Comparison of ENCODE assay signal across 12 cellular contexts in genomic region chrX:72045552-72046277, GRCh38.
A peak's percentile ranks its signal among the peaks of the same experiment; 100 is the strongest.
DNase-seq lines count a peak whose midpoint lies in the region; ATAC-seq and TF ChIP-seq lines count a peak whose summit lies in the region.
"Had no signal": no experiment of that assay in that cellular context is flagged by ENCODE, and none has a peak within 500 bp of the region (broad histone marks: within the 10 kb centered on the region; RNA-seq: fewer than 3 reads in every experiment).

No MANE protein-coding gene starts in this region.

- H3K27ac Mint-ChIP-seq in endothelial cell (ENCODE audit: unreplicated experiment): peak overlapping the region; percentile 42
- H3K27ac Mint-ChIP-seq: activated T-cell treated with anti-CD3 and anti-CD28 coated beads, Interleukin-2, amount 50 U/mL, for 24 hours; dendritic cell treated with granulocyte-macrophage colony-stimulating factor and Interleukin-4, amounts not matched to agents 40 ng/mL and 50 ng/mL, for 4 days had no signal

- H3K79me2 ChIP-seq in neural cell (replicated peaks; ENCODE audit: insufficient read depth, low read length): no peaks in the 10 kb centered on the region

- no peaks in the 10 kb centered on the region for H3K36me3 ChIP-seq in neural cell (ENCODE audit: insufficient read depth, low read length)

- H4K20me1 ChIP-seq in neural cell (ENCODE audit: insufficient read depth): no peaks in the 10 kb centered on the region

- ATAC-seq in GM18873 (IDR thresholded peaks at IDR 0.05; ENCODE audit: low FRiP score, unreplicated experiment) (no peak), HG02759 (IDR thresholded peaks at IDR 0.05; ENCODE audit: unreplicated experiment) (no peak)

- peaks cover 40% of the 10 kb centered on the region for H3K4me1 Mint-ChIP-seq in endothelial cell (ENCODE audit: unreplicated experiment)

- H3K27me3 Mint-ChIP-seq in endothelial cell (ENCODE audit: unreplicated experiment): no peaks in the 10 kb centered on the region
- H3K27me3 Mint-ChIP-seq: dendritic cell treated with granulocyte-macrophage colony-stimulating factor and Interleukin-4, amounts not matched to agents 40 ng/mL and 50 ng/mL, for 4 days had no signal

- no peaks in the 10 kb centered on the region for H3K9me3 Mint-ChIP-seq in endothelial cell (ENCODE audit: unreplicated experiment)
- H3K9me3 Mint-ChIP-seq: activated T-cell treated with anti-CD3 and anti-CD28 coated beads, Interleukin-2, amount 50 U/mL, for 24 hours had no signal

- TF ChIP-seq CTCF in endothelial cell (IDR thresholded peaks at IDR 0.05; ENCODE audit: unreplicated experiment) (no peak), neural cell (IDR thresholded peaks at IDR 0.05; ENCODE audit: poor library complexity, severe bottlenecking) (no peak)

- H3K4me3 Mint-ChIP-seq in endothelial cell (ENCODE audit: unreplicated experiment): no peak overlapping the region
- H3K4me3 Mint-ChIP-seq: activated T-cell treated with anti-CD3 and anti-CD28 coated beads, Interleukin-2, amount 50 U/mL, for 24 hours; dendritic cell treated with granulocyte-macrophage colony-stimulating factor and Interleukin-4, amounts not matched to agents 40 ng/mL and 50 ng/mL, for 4 days had no signal

- H3F3A ChIP-seq in neural cell (ENCODE audit: insufficient read depth, low read length, poor library complexity, severe bottlenecking): no peaks in the 10 kb centered on the region

- TF ChIP-seq EP300 in neural cell (conservative IDR thresholded peaks at IDR 0.05; ENCODE audit: poor library complexity, severe bottlenecking): no peak

- H3K9me2 ChIP-seq in neural cell (ENCODE audit: insufficient read depth, low read length): no peaks in the 10 kb centered on the region

- H3K27me3 ChIP-seq in neural cell (ENCODE audit: insufficient read depth, low read depth, low read length): no peaks in the 10 kb centered on the region

- no peak overlapping the region for H3K4me2 ChIP-seq in neural cell (ENCODE audit: low read length)
- H3K4me2 ChIP-seq: KMS-11 had no signal

- DNase-seq in DMS 273 treated with DMSO at 0.1 percent for 48 hours (lab: John Stamatoyannopoulos, UW) (peak; percentile 93), NCI-H82 (lab: John Stamatoyannopoulos, UW) (peak; percentile 78), endothelial cell (ENCODE audit: low spot score) (no peak), COLO668 (lab: John Stamatoyannopoulos, UW; ENCODE audit: unreplicated experiment) (no peak), hepatic stellate cell (ENCODE audit: low spot score) (no peak)
- DNase-seq: activated T-cell treated with anti-CD3 and anti-CD28 coated beads, Interleukin-2, amount 50 U/mL, for 24 hours had no signal

- no peak overlapping the region for H3K9ac ChIP-seq in neural cell (ENCODE audit: low read length)
- H3K9ac ChIP-seq: KMS-11 had no signal

- H3K9me3 ChIP-seq in neural cell (ENCODE audit: low read length): no peaks in the 10 kb centered on the region

- no peaks in the 10 kb centered on the region for H3K36me3 Mint-ChIP-seq in endothelial cell (ENCODE audit: low read depth, unreplicated experiment)

- H3K4me3 ChIP-seq in neural cell (ENCODE audit: low read length): no peak overlapping the region
- H3K4me3 ChIP-seq: lung had no signal

- no peak overlapping the region for H2AFZ ChIP-seq in neural cell (ENCODE audit: low read depth, low read length)

- TF ChIP-seq RAD21 in neural cell (conservative IDR thresholded peaks at IDR 0.05): no peak

- peak overlapping the region; percentile 44 for H3K27ac ChIP-seq in neural cell (ENCODE audit: low read length)
- H3K27ac ChIP-seq: KMS-11 had no signal

TF ChIP-seq in neural cell, 6 proteins besides CTCF, POLR2A, EP300 and RAD21:
- TF ChIP-seq EZH2 (IDR thresholded peaks at IDR 0.05; ENCODE audit: borderline replicate concordance, insufficient read depth, low read length, poor library complexity, severe bottlenecking): no peak
- TF ChIP-seq POLR2AphosphoS5 (IDR thresholded peaks at IDR 0.05): no peak
- no peak for TF ChIP-seq SMC3 (conservative IDR thresholded peaks at IDR 0.05; ENCODE audit: poor library complexity)

Comparison
In these comparisons a context has a peak if more than half of its experiments do, and no peak if none do; other contexts are left out.
1. DNase-seq: peak in DMS 273 treated with DMSO at 0.1 percent for 48 hours (single experiment) and NCI-H82 (single experiment); none in endothelial cell (single experiment), COLO668 (single experiment) and hepatic stellate cell (single experiment).